In the genomic region with DNA sequence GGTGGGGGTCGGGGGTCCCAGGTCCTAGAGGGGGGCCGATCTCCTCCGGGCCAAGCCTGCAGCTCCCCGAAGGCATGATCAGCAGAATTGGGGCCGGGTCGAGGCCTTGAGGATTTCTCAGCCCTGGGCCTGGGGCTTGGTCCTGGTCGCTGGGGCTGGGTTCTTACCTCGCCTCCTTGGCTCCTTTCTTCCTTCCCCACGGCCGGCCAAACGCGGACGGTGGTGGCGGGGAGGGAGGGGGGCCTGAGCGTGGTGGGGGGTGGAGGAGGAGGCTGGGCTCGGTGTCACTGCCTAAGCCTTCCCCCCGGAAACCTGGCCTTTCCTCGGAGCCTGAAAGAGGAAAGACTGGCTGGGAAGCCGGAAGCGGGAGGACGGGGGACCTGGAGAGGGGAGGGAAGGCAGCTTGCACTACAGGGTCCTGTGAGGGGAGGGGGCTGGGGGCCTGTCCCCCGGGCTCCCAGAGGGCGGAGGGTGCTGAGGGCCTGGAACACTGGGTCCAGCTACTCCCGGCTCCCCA, we compare ENCODE assay signal across 8 cellular contexts. TPM values are rescaled to one million over a fixed set of nuclear protein-coding genes. Genes with fewer than 3 reads are reported as not detected.
DNase-seq lines count a peak whose midpoint lies in the region; ATAC-seq lines count a peak whose summit lies in the region.

A gene with protein sequence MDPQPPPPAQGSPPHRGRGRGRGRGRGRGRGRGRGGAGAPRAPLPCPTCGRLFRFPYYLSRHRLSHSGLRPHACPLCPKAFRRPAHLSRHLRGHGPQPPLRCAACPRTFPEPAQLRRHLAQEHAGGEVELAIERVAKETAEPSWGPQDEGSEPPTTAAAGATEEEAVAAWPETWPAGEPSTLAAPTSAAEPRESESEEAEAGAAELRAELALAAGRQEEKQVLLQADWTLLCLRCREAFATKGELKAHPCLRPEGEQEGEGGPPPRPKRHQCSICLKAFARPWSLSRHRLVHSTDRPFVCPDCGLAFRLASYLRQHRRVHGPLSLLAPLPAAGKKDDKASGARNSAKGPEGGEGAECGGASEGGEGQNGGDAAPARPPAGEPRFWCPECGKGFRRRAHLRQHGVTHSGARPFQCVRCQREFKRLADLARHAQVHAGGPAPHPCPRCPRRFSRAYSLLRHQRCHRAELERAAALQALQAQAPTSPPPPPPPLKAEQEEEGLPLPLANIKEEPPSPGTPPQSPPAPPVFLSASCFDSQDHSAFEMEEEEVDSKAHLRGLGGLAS (minus strand): TSS at position 221 of the 517 bp plus-strand sequence. CDS start 1,209 bp downstream, outside the sequence.

- peaks cover 2% of the 10 kb centered on the region for H3K79me1 ChIP-seq in mesenchymal stem cell (replicated peaks; ENCODE audit: low read length, poor library complexity, severe bottlenecking)

- H2BK5ac ChIP-seq in mesenchymal stem cell (ENCODE audit: low read depth, low read length, poor library complexity, severe bottlenecking), result peak within 1 kb of the TSS; percentile 100

- peaks cover 25% of the 10 kb centered on the region for H3K4me1 Mint-ChIP-seq in activated CD8-positive, alpha-beta T cell treated with anti-CD3 and anti-CD28 coated beads, Interleukin-2, amount 10 ng/mL, durations not matched to agents 7 days and 5 days (ENCODE audit: low read depth)
- H3K4me1 Mint-ChIP-seq in effector memory CD8-positive, alpha-beta T cell (ENCODE audit: low read depth in 2 of 2), result peaks cover 20 to 21% of the 10 kb centered on the region in 2 donors

- H3K4me3 Mint-ChIP-seq in activated CD8-positive, alpha-beta T cell treated with anti-CD3 and anti-CD28 coated beads, Interleukin-2, amount 10 ng/mL, durations not matched to agents 7 days and 5 days, result peak within 1 kb of the TSS; percentile 76
- peak within 1 kb of the TSS; percentile 72 to 91 for H3K4me3 Mint-ChIP-seq in effector memory CD8-positive, alpha-beta T cell

- H3K27ac ChIP-seq in mesenchymal stem cell (ENCODE audit: low read length, poor library complexity, severe bottlenecking), result peak within 1 kb of the TSS; percentile 99

- H3K27me3 ChIP-seq in mesenchymal stem cell (ENCODE audit: control insufficient read depth in 1 of 2, insufficient read depth in 1 of 2, low read length in 2 of 2), result no peaks in the 10 kb centered on the region

- peak; percentile 69 for ATAC-seq in activated CD8-positive, alpha-beta T cell treated with anti-CD3 and anti-CD28 coated beads, Interleukin-2, amount 10 ng/mL, durations not matched to agents 7 days and 5 days
- ATAC-seq in effector memory CD8-positive, alpha-beta T cell (replicated peaks), result peak; percentile 77
- ATAC-seq in GM19397 (IDR thresholded peaks at IDR 0.05; ENCODE audit: unreplicated experiment), result no peak

- CTCF ChIA-PET in activated CD8-positive, alpha-beta T cell treated with anti-CD3 and anti-CD28 coated beads, Interleukin-2, amount 10 ng/mL, durations not matched to agents 7 days and 5 days (lab: Charles Lee), result interaction anchor here (2.0 kb wide), 1 partner anchor 53 kb away, joined by 9 read pairs; no protein-coding TSS in a partner anchor

- peak within 1 kb of the TSS; percentile 86 to 90 for H3K4me3 ChIP-seq in mesenchymal stem cell (ENCODE audit: insufficient read depth in 1 of 2, low read depth in 1 of 2, low read length in 2 of 2)

- H3K36me3 ChIP-seq in mesenchymal stem cell (ENCODE audit: control insufficient read depth in 1 of 2, insufficient read depth in 2 of 2, low read depth in 1 of 2, low read length in 2 of 2), result peaks cover 13 to 29% of the 10 kb centered on the region in 2 experiments

- H3K23ac ChIP-seq in mesenchymal stem cell (ENCODE audit: low read length in 2 of 2), result peak within 1 kb of the TSS in 1 of 2 experiments; percentile 81

- peak within 1 kb of the TSS; percentile 73 for H3K4me2 ChIP-seq in mesenchymal stem cell (ENCODE audit: low read length, poor library complexity, severe bottlenecking)

- DNase-seq in DMS 273 treated with DMSO at 0.1 percent for 48 hours (lab: John Stamatoyannopoulos, UW) (peak; percentile 65), HS-27A (ENCODE audit: low read depth) (peak; percentile 85), NCI-H82 treated with DMSO at 0.1 percent for 48 hours (lab: John Stamatoyannopoulos, UW; ENCODE audit: unreplicated experiment) (peak; percentile 74), mesenchymal stem cell (peak; percentile 91)
- peak; percentile 79 for DNase-seq in activated CD8-positive, alpha-beta T cell treated with anti-CD3 and anti-CD28 coated beads, Interleukin-2, amount 10 ng/mL, durations not matched to agents 7 days and 5 days
- peak; percentile 57 to 64 (median 59) for DNase-seq in effector memory CD8-positive, alpha-beta T cell
- peak; percentile 54 to 66 (median 62) for DNase-seq in stimulated activated CD4-positive, alpha-beta T cell treated with anti-CD3 and anti-CD28 coated beads, TNF-alpha, amount 100 ng/mL, for 4 hours (ENCODE audit: low read depth in 3 of 3)

- H3K9me3 ChIP-seq in mesenchymal stem cell (ENCODE audit: control insufficient read depth, low read length), result no peaks in the 10 kb centered on the region

- H3K9me3 Mint-ChIP-seq in activated CD8-positive, alpha-beta T cell treated with anti-CD3 and anti-CD28 coated beads, Interleukin-2, amount 10 ng/mL, durations not matched to agents 7 days and 5 days (ENCODE audit: insufficient read depth), result no peaks in the 10 kb centered on the region
- peaks cover 0 to 3% of the 10 kb centered on the region in 2 donors for H3K9me3 Mint-ChIP-seq in effector memory CD8-positive, alpha-beta T cell

- peak within 1 kb of the TSS; percentile 86 for H3K9ac ChIP-seq in mesenchymal stem cell (ENCODE audit: low read length)

- H3K27me3 Mint-ChIP-seq in activated CD8-positive, alpha-beta T cell treated with anti-CD3 and anti-CD28 coated beads, Interleukin-2, amount 10 ng/mL, durations not matched to agents 7 days and 5 days (ENCODE audit: low read depth), result peaks cover 9% of the 10 kb centered on the region
- no peaks in the 10 kb centered on the region for H3K27me3 Mint-ChIP-seq in effector memory CD8-positive, alpha-beta T cell

- peak within 1 kb of the TSS; percentile 86 for H4K91ac ChIP-seq in mesenchymal stem cell (ENCODE audit: low read length)

- POLR2A ChIA-PET in activated CD8-positive, alpha-beta T cell treated with anti-CD3 and anti-CD28 coated beads, Interleukin-2, amount 10 ng/mL, durations not matched to agents 7 days and 5 days (lab: Charles Lee), result interaction anchor here (0.7 to 2.0 kb wide), 4 partner anchors 19 to 54 kb away, joined by 3 to 9 read pairs (median 4); a partner anchor contains a TSS

- peak within 1 kb of the TSS; percentile 76 for H2AK5ac ChIP-seq in mesenchymal stem cell (ENCODE audit: low read length, severe bottlenecking)

- no peak within 1 kb of the TSS for H2AFZ ChIP-seq in mesenchymal stem cell (ENCODE audit: low read depth, low read length)

- peaks cover 14% of the 10 kb centered on the region for H3K36me3 Mint-ChIP-seq in activated CD8-positive, alpha-beta T cell treated with anti-CD3 and anti-CD28 coated beads, Interleukin-2, amount 10 ng/mL, durations not matched to agents 7 days and 5 days (ENCODE audit: low read depth)
- peaks cover 4% of the 10 kb centered on the region for H3K36me3 Mint-ChIP-seq in effector memory CD8-positive, alpha-beta T cell (ENCODE audit: insufficient read depth)

- peak within 1 kb of the TSS; percentile 88 to 98 for H3K18ac ChIP-seq in mesenchymal stem cell (ENCODE audit: low read depth in 1 of 2, low read length in 2 of 2)

- peak within 1 kb of the TSS; percentile 66 for H2BK15ac ChIP-seq in mesenchymal stem cell (ENCODE audit: low read depth, poor library complexity, severe bottlenecking)

- H2BK120ac ChIP-seq in mesenchymal stem cell (ENCODE audit: low read depth, low read length), result peak within 1 kb of the TSS; percentile 94

- no peak within 1 kb of the TSS for H2BK12ac ChIP-seq in mesenchymal stem cell (ENCODE audit: low read length in 2 of 2)

- peak within 1 kb of the TSS; percentile 97 for H4K8ac ChIP-seq in mesenchymal stem cell (ENCODE audit: low read length)

- 0% methylated on average over 6 of the region's 24 CpGs for WGBS in mesenchymal stem cell

- peak within 1 kb of the TSS; percentile 91 for H3K27ac Mint-ChIP-seq in activated CD8-positive, alpha-beta T cell treated with anti-CD3 and anti-CD28 coated beads, Interleukin-2, amount 10 ng/mL, durations not matched to agents 7 days and 5 days
- peak within 1 kb of the TSS; percentile 81 to 98 for H3K27ac Mint-ChIP-seq in effector memory CD8-positive, alpha-beta T cell

- H3K4ac ChIP-seq in mesenchymal stem cell (ENCODE audit: low read depth in 1 of 2, low read length in 2 of 2), result peak within 1 kb of the TSS; percentile 62 to 98

- peaks cover 38% of the 10 kb centered on the region for H3K4me1 ChIP-seq in mesenchymal stem cell (ENCODE audit: control insufficient read depth, insufficient read depth, low read depth, low read length)

- peak within 1 kb of the TSS in 1 of 2 experiments; percentile 99 for H3K14ac ChIP-seq in mesenchymal stem cell (ENCODE audit: low read length in 2 of 2)

RNA-seq across cellular contexts. Expression of the gene that starts here (rescaled TPM):
- total RNA-seq in activated CD8-positive, alpha-beta T cell treated with anti-CD3 and anti-CD28 coated beads, Interleukin-2, amount 10 ng/mL, durations not matched to agents 7 days and 5 days, result 1 to 10 TPM; 5.6 to 6.2 TPM
- polyA plus RNA-seq in mesenchymal stem cell (2013, experiment 1 of 2), result 25.8 TPM
- 25.7 TPM for polyA plus RNA-seq in mesenchymal stem cell (2013, experiment 2 of 2)
